Comparison of ENCODE assay signal across 1 cellular context in genomic region chr2:217958889-217959235, GRCh38.
TF ChIP-seq lines count a peak whose summit lies in the region.

No MANE protein-coding gene starts in this region.

TF ChIP-seq in HepG2, 621 proteins besides CTCF, POLR2A, EP300 and RAD21:
- TF ChIP-seq KAT2B (IDR thresholded peaks at IDR 0.05; ENCODE audit: borderline replicate concordance, low read depth, low read length) (no peak), MXI1 (IDR thresholded peaks at IDR 0.05; ENCODE audit: borderline replicate concordance, low read depth, low read length) (no peak), HHEX (CRISPR knock-in tag; IDR thresholded peaks at IDR 0.05) (no peak), ZNF614 (CRISPR knock-in tag; IDR thresholded peaks at IDR 0.05; ENCODE audit: borderline replicate concordance) (no peak), NFKB2 (CRISPR knock-in tag; IDR thresholded peaks at IDR 0.05; ENCODE audit: borderline replicate concordance) (no peak), PPARG (CRISPR knock-in tag; conservative IDR thresholded peaks at IDR 0.05) (no peak), MLXIP (CRISPR knock-in tag; IDR thresholded peaks at IDR 0.05; ENCODE audit: borderline replicate concordance) (no peak), ZNF251 (CRISPR knock-in tag; IDR thresholded peaks at IDR 0.05) (no peak), ZFP36L1 (CRISPR knock-in tag; IDR thresholded peaks at IDR 0.05) (no peak), TGIF2 (CRISPR knock-in tag; IDR thresholded peaks at IDR 0.05) (no peak), CEBPB (IDR thresholded peaks at IDR 0.05; ENCODE audit: borderline replicate concordance, low read depth, low read length) (no peak)
